3 cellular contexts compared by ENCODE assay signal in genomic region chr19:14328406-14328805, GRCh38.
A peak's percentile ranks its signal among the peaks of the same experiment; 100 is the strongest.
TF ChIP-seq lines count a peak whose summit lies in the region.

No MANE protein-coding gene starts in this region.

TF ChIP-seq in HepG2, 621 proteins besides CTCF, POLR2A, EP300 and RAD21:
- TF ChIP-seq NR2F2 (IDR thresholded peaks at IDR 0.05; ENCODE audit: borderline replicate concordance, low read depth) (no peak), RBAK (CRISPR knock-in tag; IDR thresholded peaks at IDR 0.05) (peak; percentile 93)

TF ChIP-seq in HEK293, 187 proteins besides CTCF, POLR2A, EP300 and RAD21:
- TF ChIP-seq ZEB2 (tag by site-specific recombination; IDR thresholded peaks at IDR 0.05) (no peak), RBAK (tag by site-specific recombination; IDR thresholded peaks at IDR 0.05) (peak; percentile 97), ZNF513 (tag by site-specific recombination; IDR thresholded peaks at IDR 0.05) (no peak), GLIS2 (tag by site-specific recombination; IDR thresholded peaks at IDR 0.05) (no peak), ZNF37A (tag by site-specific recombination; IDR thresholded peaks at IDR 0.05) (no peak), ZNF404 (tag by site-specific recombination; IDR thresholded peaks at IDR 0.05) (no peak), ZNF169 (tag by site-specific recombination; IDR thresholded peaks at IDR 0.05) (no peak), SP2 (tag by site-specific recombination; IDR thresholded peaks at IDR 0.05) (no peak)
TF ChIP-seq in HEK293: peak in this region for 1.

TF ChIP-seq in K562, 482 proteins besides CTCF, POLR2A, EP300 and RAD21:
- TF ChIP-seq TRIM28 (IDR thresholded peaks at IDR 0.05) (peak; percentile 48; the same call in 1 of the 2 replicates), MYC (IDR thresholded peaks at IDR 0.05; ENCODE audit: low read depth, low read length) (no peak), MYC (CRISPR knock-in tag; IDR thresholded peaks at IDR 0.05; ENCODE audit: borderline replicate concordance, low read depth) (no peak), KHSRP (IDR thresholded peaks at IDR 0.05) (no peak), HMG20B (CRISPR knock-in tag; IDR thresholded peaks at IDR 0.05) (no peak), DNMT1 (IDR thresholded peaks at IDR 0.05) (no peak), KDM1A (IDR thresholded peaks at IDR 0.05) (peak; percentile 65 to 72), TSHZ1 (CRISPR knock-in tag; IDR thresholded peaks at IDR 0.05) (no peak), CBX3 (IDR thresholded peaks at IDR 0.05; ENCODE audit: borderline replicate concordance in 1 of 2, low read length in 2 of 2) (peak in 1 of 2 experiments; percentile 57; a peak in 1 of 3 replicates), CC2D1A (IDR thresholded peaks at IDR 0.05) (no peak), RBM25 (IDR thresholded peaks at IDR 0.05; ENCODE audit: low read depth, low read length, severe bottlenecking) (peak; percentile 31), MIER1 (IDR thresholded peaks at IDR 0.05; ENCODE audit: low read depth) (no peak), ZNF695 (CRISPR knock-in tag; IDR thresholded peaks at IDR 0.05) (no peak), BCOR (IDR thresholded peaks at IDR 0.05) (peak; percentile 76), HDGF (IDR thresholded peaks at IDR 0.05) (no peak), STAT5B (CRISPR knock-in tag; IDR thresholded peaks at IDR 0.05) (no peak), JUN (IDR thresholded peaks at IDR 0.05; ENCODE audit: borderline replicate concordance, low read depth, low read length) (no peak), JUN (CRISPR knock-in tag; IDR thresholded peaks at IDR 0.05; ENCODE audit: borderline replicate concordance) (no peak), ELF1 (tag; IDR thresholded peaks at IDR 0.05) (no peak), IFI16 (CRISPR knock-in tag; IDR thresholded peaks at IDR 0.05) (no peak), ZC3H11A (IDR thresholded peaks at IDR 0.05; ENCODE audit: low read depth, low read length) (no peak), ZNF121 (CRISPR knock-in tag; conservative IDR thresholded peaks at IDR 0.05) (0 out of 2 replicates have a peak, but pooled peaks have one; percentile 22), ZNF12 (CRISPR knock-in tag; IDR thresholded peaks at IDR 0.05) (no peak), PHF8 (IDR thresholded peaks at IDR 0.05; ENCODE audit: borderline replicate concordance, low read length) (no peak)
